8 cellular contexts compared by ENCODE assay signal in genomic region chr5:173056783-173057061, GRCh38.
DNase-seq lines count a peak whose midpoint lies in the region; ATAC-seq and TF ChIP-seq lines count a peak whose summit lies in the region.

No MANE protein-coding gene starts in this region.

- H3K9ac ChIP-seq in KMS-11: no peak overlapping the region; the same call in 1 of the 2 replicates

- TF ChIP-seq CTCF in KMS-11 (conservative IDR thresholded peaks at IDR 0.05; ENCODE audit: low read depth, low read length): no peak

- ATAC-seq in GM21619 (IDR thresholded peaks at IDR 0.05; ENCODE audit: unreplicated experiment): peak; percentile 24

- peaks cover 11% of the 10 kb centered on the region for H3K4me1 ChIP-seq in KMS-11 (ENCODE audit: low read depth, poor library complexity, severe bottlenecking)
- H3K4me1 ChIP-seq in iPS DF 6.9 (ENCODE audit: control insufficient read depth, insufficient read depth, low read length): no peaks in the 10 kb centered on the region

- H3K79me2 ChIP-seq in KMS-11 (ENCODE audit: insufficient read depth, low read depth): peaks cover 4% of the 10 kb centered on the region; the same call in 1 of the 2 replicates

- H3K9me3 ChIP-seq in iPS DF 6.9 (ENCODE audit: control insufficient read depth, insufficient read depth, low read length): no peaks in the 10 kb centered on the region

- peak; percentile 28 for DNase-seq in NCI-H1105 (lab: John Stamatoyannopoulos, UW)
- DNase-seq in NCI-H1105 treated with DMSO at 0.1 percent for 48 hours (lab: John Stamatoyannopoulos, UW): no peak
- peak; percentile 87 for DNase-seq in activated naive CD4-positive, alpha-beta T cell treated with anti-CD3 and anti-CD28 coated beads, Interleukin-2, amount 50 U/mL, for 16 hours
- DNase-seq in iPS DF 6.9 (ENCODE audit: low read depth, low spot score): no peak
- DNase-seq in stimulated activated CD4-positive, alpha-beta T cell treated with anti-CD3 and anti-CD28 coated beads, Interleukin-2, amount 100 ng/mL, for 4 hours (ENCODE audit: low read depth): peak; percentile 82
- no peak for DNase-seq in NCI-H226

- H3K4me3 ChIP-seq in KMS-11 (IDR thresholded peaks at IDR 0.05; ENCODE audit: insufficient read depth, low read depth, low read length) (peak overlapping the region; percentile 16), iPS DF 6.9 (ENCODE audit: low read length) (peak overlapping the region; percentile 83)

- WGBS in iPS DF 6.9 (ENCODE audit: insufficient coverage, insufficient read length): no CpG with 5 or more reads among the region's 27 CpGs

- H3K4me2 ChIP-seq in KMS-11: no peak overlapping the region

- H3K36me3 ChIP-seq in KMS-11 (ENCODE audit: insufficient read depth): no peaks in the 10 kb centered on the region
- no peaks in the 10 kb centered on the region for H3K36me3 ChIP-seq in iPS DF 6.9 (ENCODE audit: control insufficient read depth, insufficient read depth, low read length)

- no peaks in the 10 kb centered on the region for H3K27me3 ChIP-seq in KMS-11 (ENCODE audit: insufficient read depth, low read depth)
- H3K27me3 ChIP-seq in iPS DF 6.9 (ENCODE audit: control insufficient read depth, insufficient read depth, low read length): no peaks in the 10 kb centered on the region

- H3K27ac ChIP-seq in KMS-11 (no peak overlapping the region), iPS DF 6.9 (ENCODE audit: low read length) (no peak overlapping the region)

- no peaks in the 10 kb centered on the region for H4K20me1 ChIP-seq in KMS-11 (ENCODE audit: insufficient read depth)

- H2AFZ ChIP-seq in KMS-11 (ENCODE audit: low read depth): peak overlapping the region; percentile 73

Comparison
In these comparisons a context has a peak if more than half of its experiments do, and no peak if none do; other contexts are left out.
1. DNase-seq: peak in NCI-H1105 (single experiment), activated naive CD4-positive, alpha-beta T cell treated with anti-CD3 and anti-CD28 coated beads, Interleukin-2, amount 50 U/mL, for 16 hours (single experiment) and stimulated activated CD4-positive, alpha-beta T cell treated with anti-CD3 and anti-CD28 coated beads, Interleukin-2, amount 100 ng/mL, for 4 hours (single experiment); none in NCI-H1105 treated with DMSO at 0.1 percent for 48 hours (single experiment), iPS DF 6.9 (single experiment) and NCI-H226 (single experiment).